Comparison of ENCODE assay signal across 22 cellular contexts in the genomic region with DNA sequence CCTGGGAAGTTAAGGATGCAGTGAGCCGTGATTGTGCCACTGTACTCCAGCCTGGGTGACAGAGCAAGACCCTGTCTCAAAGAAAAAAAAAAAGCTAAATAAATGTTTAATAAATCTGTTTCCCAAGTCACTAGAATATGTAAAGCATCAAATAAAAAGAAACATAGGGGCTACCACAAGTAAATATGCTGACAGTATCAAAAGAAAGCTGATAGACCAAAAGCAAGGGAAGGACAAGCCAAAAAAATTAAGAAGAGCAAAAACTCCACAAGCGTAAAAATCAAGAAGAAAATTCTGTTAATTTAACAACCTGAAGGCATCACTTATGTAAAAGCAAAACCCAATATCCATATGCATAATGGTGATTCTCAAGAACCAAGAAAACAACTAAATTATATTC. TPM values are rescaled to one million over a fixed set of nuclear protein-coding genes. Genes with fewer than 3 reads are reported as not detected.
DNase-seq lines count a peak whose midpoint lies in the region; ATAC-seq, FAIRE-seq and TF ChIP-seq lines count a peak whose summit lies in the region.
"Had no signal": no experiment of that assay in that cellular context is flagged by ENCODE, and none has a peak within 500 bp of the region (broad histone marks: within the 10 kb centered on the region; RNA-seq: fewer than 3 reads in every experiment).

No MANE protein-coding gene starts in this region.

- DNase-seq in HepG2 (ENCODE audit: low spot score) (no peak), right lobe of liver (no peak), K562 (ENCODE audit: extremely low read depth in 1 of 4, low spot score in 3 of 4) (no peak), psoas muscle (no peak), tibial nerve (ENCODE audit: low spot score in 2 of 2) (no peak)
- DNase-seq: ACHN; BE2C; C1 segment of cervical spinal cord; CD4-positive, alpha-beta memory T cell; CD4-positive, CD25-positive, alpha-beta regulatory T cell; CD8-positive, alpha-beta memory T cell; COR-L47; DMS79 treated with DMSO at 0.1 percent for 48 hours; GF-D8 had no signal

- no peak for TF ChIP-seq RAD21 in HepG2 (CRISPR knock-in tag; IDR thresholded peaks at IDR 0.05)
- no peak for TF ChIP-seq RAD21 in K562 (CRISPR knock-in tag; conservative IDR thresholded peaks at IDR 0.05 in 1 of 2, IDR thresholded peaks at IDR 0.05 in 1 of 2)

- TF ChIP-seq CTCF in HepG2 (CRISPR knock-in tag; IDR thresholded peaks at IDR 0.05) (no peak), right lobe of liver (IDR thresholded peaks at IDR 0.05) (no peak), K562 (IDR thresholded peaks at IDR 0.05 in 2 of 3, conservative IDR thresholded peaks at IDR 0.05 in 1 of 3; ENCODE audit: insufficient read depth in 2 of 3, low read depth in 1 of 3, low read length in 3 of 3) (no peak), psoas muscle (IDR thresholded peaks at IDR 0.05) (no peak), tibial nerve (IDR thresholded peaks at IDR 0.05) (no peak)

- no peaks in the 10 kb centered on the region for H3K9me1 ChIP-seq in K562 (ENCODE audit: control insufficient read depth, insufficient read depth, low read length)

- 97% methylated on average over 2 of the region's 2 CpGs for WGBS in HepG2 (ENCODE audit: low lambda C conversion rate)
- WGBS in right lobe of liver (ENCODE audit: insufficient coverage, low coverage, low lambda C conversion rate, missing lambda C conversion rate): 92% methylated on average over 2 of the region's 2 CpGs
- 100% methylated on average over 1 of the region's 2 CpGs for WGBS in K562 (ENCODE audit: insufficient coverage, low coverage, missing lambda C conversion rate)
- WGBS in psoas muscle, 3 donors: 74 to 94% (median 81%) methylated on average over 2 of the region's 2 CpGs
- 94 to 95% methylated on average over 2 of the region's 2 CpGs for WGBS in tibial nerve, 2 donors

- intact Hi-C loops in HepG2 (cut with micrococcal nuclease; ENCODE audit: unreplicated experiment): no loop called here
- intact Hi-C loops in right lobe of liver (cut with DNase I): no loop called here
- intact Hi-C loops in K562 (cut with micrococcal nuclease): no loop called here
- intact Hi-C loops in psoas muscle (cut with DNase I): no loop called here

- no peaks in the 10 kb centered on the region; the same call in 1 of the 2 replicates for H4K20me1 ChIP-seq in HepG2 (ENCODE audit: insufficient read depth, low read length)
- H4K20me1 ChIP-seq in K562 (replicated peaks; ENCODE audit: control insufficient read depth, insufficient read depth, low read length): peaks cover 18% of the 10 kb centered on the region; the same call in 1 of the 2 replicates

- TF ChIP-seq POLR2A in HepG2 (IDR thresholded peaks at IDR 0.05; ENCODE audit: insufficient read depth in 1 of 2, low read depth in 2 of 2, low read length in 2 of 2) (no peak), right lobe of liver (IDR thresholded peaks at IDR 0.05) (no peak), K562 (conservative IDR thresholded peaks at IDR 0.05) (no peak), tibial nerve (IDR thresholded peaks at IDR 0.05) (no peak)

- no peak overlapping the region for H3K4me3 ChIP-seq in HepG2 (replicated peaks in 1 of 3; ENCODE audit: insufficient read depth in 1 of 3, low read depth in 2 of 3, low read length in 3 of 3)
- no peak overlapping the region for H3K4me3 ChIP-seq in right lobe of liver
- H3K4me3 ChIP-seq in K562: no peak overlapping the region
- H3K4me3 ChIP-seq in psoas muscle: no peak overlapping the region
- H3K4me3 ChIP-seq in tibial nerve: no peak overlapping the region
- H3K4me3 ChIP-seq: A549, BLaER1 had no signal

- H2AFZ ChIP-seq in HepG2 (ENCODE audit: low read length) (no peak overlapping the region), K562 (ENCODE audit: low read depth, low read length) (no peak overlapping the region)

- CTCF ChIA-PET in HepG2 (lab: Yijun Ruan, JAX; ENCODE audit: low intra/inter-chr PET ratio, low total read pairs): no interaction called here
- CTCF ChIA-PET in K562 (lab: Yijun Ruan, JAX; ENCODE audit: low intra/inter-chr PET ratio): no interaction called here

- H3K4me1 ChIP-seq in HepG2 (ENCODE audit: insufficient read depth, low read length): peaks cover 81% of the 10 kb centered on the region
- H3K4me1 ChIP-seq in right lobe of liver: peaks cover 0 to 5% (median 2%) of the 10 kb centered on the region in 4 donors
- peaks cover 0 to 10% of the 10 kb centered on the region in 2 experiments; a peak in 3 of 5 replicates for H3K4me1 ChIP-seq in K562 (replicated peaks in 1 of 2; ENCODE audit: control insufficient read depth in 2 of 2, insufficient read depth in 2 of 2, low read length in 2 of 2)
- H3K4me1 ChIP-seq in psoas muscle: peaks cover 80% of the 10 kb centered on the region
- peaks cover 0 to 38% (median 0%) of the 10 kb centered on the region in 4 donors for H3K4me1 ChIP-seq in tibial nerve
- H3K4me1 ChIP-seq: BE2C, BLaER1 had no signal

- TF ChIP-seq EP300 in HepG2 (IDR thresholded peaks at IDR 0.05; ENCODE audit: low read depth in 2 of 2, low read length in 2 of 2) (no peak), HepG2 (CRISPR knock-in tag; IDR thresholded peaks at IDR 0.05; ENCODE audit: borderline replicate concordance) (no peak), K562 (IDR thresholded peaks at IDR 0.05; ENCODE audit: low read length) (no peak), tibial nerve (IDR thresholded peaks at IDR 0.05) (no peak)

- ATAC-seq in HepG2 (no peak), right lobe of liver (no peak), K562 (no peak), psoas muscle (no peak)
- no peak for ATAC-seq in activated CD4-positive, CD25-positive, alpha-beta regulatory T cell treated with anti-CD3 and anti-CD28 coated beads, Interleukin-2, amount 50 U/mL, for 24 hours
- ATAC-seq: A549 had no signal

- H3K4me2 ChIP-seq in HepG2 (ENCODE audit: low read depth, low read length): no peak overlapping the region
- no peak overlapping the region for H3K4me2 ChIP-seq in K562 (ENCODE audit: insufficient read depth, low read length)
- H3K4me2 ChIP-seq: A549, BLaER1 had no signal

- H3K27me3 ChIP-seq in HepG2 (ENCODE audit: control insufficient read depth in 1 of 2, insufficient read depth in 2 of 2, low read length in 2 of 2): no peaks in the 10 kb centered on the region
- H3K27me3 ChIP-seq in right lobe of liver: no peaks in the 10 kb centered on the region
- no peaks in the 10 kb centered on the region for H3K27me3 ChIP-seq in K562 (ENCODE audit: control insufficient read depth in 2 of 2, insufficient read depth in 2 of 2, low read length in 2 of 2)
- H3K27me3 ChIP-seq in psoas muscle (ENCODE audit: insufficient read depth in 3 of 3, low read length in 2 of 3): no peaks in the 10 kb centered on the region
- no peaks in the 10 kb centered on the region for H3K27me3 ChIP-seq in tibial nerve
- H3K27me3 ChIP-seq: BE2C, BLaER1 had no signal

- H3K9me3 ChIP-seq in HepG2 (ENCODE audit: low read length) (no peaks in the 10 kb centered on the region), right lobe of liver (no peaks in the 10 kb centered on the region), K562 (replicated peaks; ENCODE audit: control insufficient read depth, insufficient read depth, low read depth, low read length) (no peaks in the 10 kb centered on the region), psoas muscle (no peaks in the 10 kb centered on the region), tibial nerve (no peaks in the 10 kb centered on the region)
- H3K9me3 ChIP-seq: A549, BE2C had no signal

- H3K36me3 ChIP-seq in HepG2 (replicated peaks in 1 of 2; ENCODE audit: control insufficient read depth in 1 of 2, insufficient read depth in 2 of 2, low read length in 2 of 2) (no peaks in the 10 kb centered on the region), right lobe of liver (no peaks in the 10 kb centered on the region), K562 (ENCODE audit: control insufficient read depth, insufficient read depth, low read length) (no peaks in the 10 kb centered on the region; the same call in 2 of the 3 replicates), psoas muscle (ENCODE audit: insufficient read depth in 1 of 2, low read depth in 1 of 2) (no peaks in the 10 kb centered on the region), tibial nerve (no peaks in the 10 kb centered on the region)
- H3K36me3 ChIP-seq: BE2C had no signal

- H3K79me2 ChIP-seq in HepG2 (ENCODE audit: insufficient read depth, low read length) (peaks cover 93% of the 10 kb centered on the region), K562 (ENCODE audit: control insufficient read depth, insufficient read depth, low read length) (peaks cover 91% of the 10 kb centered on the region)

- POLR2A ChIA-PET in HepG2 (lab: Yijun Ruan, JAX): interaction anchor here (1.0 kb wide), 1 partner anchor 10 kb away, joined by 3 read pairs; the partner anchor contains the start of gene KPNA3
- POLR2A ChIA-PET in K562 (lab: Yijun Ruan, JAX): interaction anchor here (0.6 kb wide), 2 partner anchors 92 to 194 kb away, joined by 3 to 4 read pairs; partner anchors contain the start of gene EBPL

- no peak overlapping the region for H3K9ac ChIP-seq in HepG2 (ENCODE audit: insufficient read depth, low read depth, low read length)
- no peak overlapping the region for H3K9ac ChIP-seq in K562 (ENCODE audit: insufficient read depth in 1 of 2, low read depth in 2 of 2, low read length in 2 of 2)
- H3K9ac ChIP-seq: BLaER1 had no signal

- H3K27ac ChIP-seq in HepG2 (ENCODE audit: extremely low read length, insufficient read depth, low read length): no peak overlapping the region
- H3K27ac ChIP-seq in right lobe of liver: no peak overlapping the region
- no peak overlapping the region for H3K27ac ChIP-seq in K562 (ENCODE audit: extremely low read depth, low read depth, low read length)
- peak overlapping the region; percentile 76 for H3K27ac ChIP-seq in psoas muscle
- H3K27ac ChIP-seq in tibial nerve: no peak overlapping the region
- H3K27ac ChIP-seq: 22Rv1, A549, BLaER1 had no signal

- in situ Hi-C loops in HepG2 (cut with HindIII; ENCODE audit: extremely low pct_ligation_motif_present, low pct_unique_long_range_greater_than_20kb): no loop called here
- in situ Hi-C loops in K562 (cut with MboI): no loop called here

- FAIRE-seq in HepG2 (lab: Jason Lieb, UNC) (no peak), K562 (lab: Jason Lieb, UNC) (no peak)
- FAIRE-seq: A549, D721Med, G401.6, GM12891, GM19239 had no signal

- BruUV-seq in HepG2 (replicated peaks; lab: Mats Ljungman, UMichigan): no TSS peak
- BruUV-seq in K562 (replicated peaks; lab: Mats Ljungman, UMichigan): no TSS peak

RNA-seq across cellular contexts. Expression of gene KPNA3, which starts 9.7 kb away (rescaled TPM):
- total RNA-seq in HepG2 (2016; rRNA removed; fragmentation: Illumina TruSeq; extraction: Trizol): 28.9 and 69.8 TPM in 2 replicates
- 6.4 and 7.8 TPM in 2 replicates for total RNA-seq in HepG2 (2016; cell fraction: cytosol; rRNA removed; fragmentation: Illumina TruSeq; extraction: Trizol; ENCODE audit: low read depth)
- 30.1 and 67.5 TPM in 2 replicates for total RNA-seq in HepG2 (2016; cell fraction: insoluble cytoplasmic fraction; rRNA removed; fragmentation: Illumina TruSeq; extraction: Trizol)
- 28.5 and 33.3 TPM in 2 replicates for total RNA-seq in HepG2 (2016; cell fraction: membrane; rRNA removed; fragmentation: Illumina TruSeq; extraction: Trizol)
- 32.9 and 33.0 TPM in 2 replicates for total RNA-seq in HepG2 (2016; cell fraction: nucleus; rRNA removed; fragmentation: Illumina TruSeq; extraction: Trizol)
- 9.9 and 13.0 TPM in 2 replicates for polyA plus RNA-seq in HepG2 (2011; rRNA removed)
- polyA plus RNA-seq in HepG2 (2011; cell fraction: cytosol; rRNA removed): 7.2 and 11.6 TPM in 2 replicates
- polyA plus RNA-seq in HepG2 (2011; cell fraction: nucleus; rRNA removed): 3.6 and 4.5 TPM in 2 replicates
- polyA plus RNA-seq in HepG2 (2012): 16.8 and 18.2 TPM in 2 replicates
- polyA plus RNA-seq in HepG2 (2016; cell fraction: cytosol; fragmentation: Illumina TruSeq; extraction: Trizol; ENCODE audit: low read depth): 5.0 and 5.1 TPM in 2 replicates
- 71.3 and 73.5 TPM in 2 replicates for polyA plus RNA-seq in HepG2 (2016; cell fraction: insoluble cytoplasmic fraction; fragmentation: Illumina TruSeq; extraction: Trizol; ENCODE audit: low read depth)
- 15.6 and 19.0 TPM in 2 replicates for polyA plus RNA-seq in HepG2 (2016; cell fraction: membrane; fragmentation: Illumina TruSeq; extraction: Trizol; ENCODE audit: low read depth)
- 33.5 and 33.9 TPM in 2 replicates for polyA plus RNA-seq in HepG2 (2016; cell fraction: nucleus; fragmentation: Illumina TruSeq; extraction: Trizol; ENCODE audit: insufficient read depth, low read depth)
- polyA minus RNA-seq in HepG2 (2011; rRNA and poly(A)+ RNA removed; ENCODE audit: low replicate concordance): 13.6 and 15.0 TPM in 2 replicates
- 17.8 and 20.1 TPM in 2 replicates for polyA minus RNA-seq in HepG2 (2011; cell fraction: cytosol; rRNA and poly(A)+ RNA removed)
- 15.7 and 18.9 TPM in 2 replicates for polyA minus RNA-seq in HepG2 (2011; cell fraction: nucleus; rRNA and poly(A)+ RNA removed)
- 10 to 100 TPM; 16.3 to 27.2 (median 19.5) TPM for total RNA-seq in right lobe of liver
- 3.7 and 11.6 TPM in 2 replicates for total RNA-seq in K562 (2011; cell fraction: chromatin; rRNA removed; ENCODE audit: low replicate concordance)
- 2.7 and 3.4 TPM in 2 replicates for total RNA-seq in K562 (2011; cell fraction: nucleolus; rRNA removed)
- 5.7 and 8.9 TPM in 2 replicates for total RNA-seq in K562 (2011; cell fraction: nucleoplasm; rRNA removed)
- 8.5 and 8.9 TPM in 2 replicates for total RNA-seq in K562 (2014; rRNA removed)
- total RNA-seq in K562 (2014; rRNA removed; fragmentation: Illumina TruSeq; extraction: Trizol): 17.8 and 19.9 TPM in 2 replicates
- total RNA-seq in K562 (2015; rRNA removed; fragmentation: Illumina TruSeq; extraction: Trizol): 15.7 and 15.8 TPM in 2 replicates
- 19.9 and 21.3 TPM in 2 replicates for total RNA-seq in K562 (2021)
- polyA plus RNA-seq in K562 (2011; rRNA removed): 10.0 and 17.9 TPM in 2 replicates
- polyA plus RNA-seq in K562 (2011; cell fraction: cytosol; rRNA removed): 6.1 and 10.0 TPM in 2 replicates
- polyA plus RNA-seq in K562 (2011; cell fraction: nucleus; rRNA removed): 4.4 and 6.8 TPM in 2 replicates
- polyA plus RNA-seq in K562 (2012): 12.5 and 16.2 TPM in 2 replicates
- 19.7 and 23.4 TPM in 2 replicates for polyA plus RNA-seq in K562 (2014; fragmentation: Illumina TruSeq; extraction: Trizol)
- polyA plus RNA-seq in K562 (2014; fragmentation: Nextera tagmentation; extraction: Ambion mirVana): 10 to 100 TPM in 1 of 2 experiments, 1 to 10 TPM in 1; 10.0 to 11.0 TPM
- 10.7 and 10.8 TPM in 2 replicates for polyA plus RNA-seq in K562 (2014; rRNA removed)
- 22.3 and 24.5 TPM in 2 replicates for polyA minus RNA-seq in K562 (2011; rRNA and poly(A)+ RNA removed)
- 10.8 and 14.4 TPM in 2 replicates for polyA minus RNA-seq in K562 (2011; cell fraction: cytosol; rRNA and poly(A)+ RNA removed)
- polyA minus RNA-seq in K562 (2011; cell fraction: nucleus; rRNA and poly(A)+ RNA removed): 2.6 and 5.4 TPM in 2 replicates
- 100 to 1,000 TPM; 127 to 157 (median 147) TPM for total RNA-seq in psoas muscle
- polyA plus RNA-seq in psoas muscle: 100 to 1,000 TPM in 1 of 3 donors, 10 to 100 TPM in 2; 32.3 to 114 (median 69.5) TPM
- total RNA-seq in tibial nerve: 10 to 100 TPM; 19.8 to 29.9 (median 23.2) TPM

Comparison
In these comparisons a context has a peak if more than half of its experiments do, and no peak if none do; other contexts are left out.
1. Of the 241 proteins assayed by ChIP-seq in both HepG2 and K562: peak only in HepG2: MAFK; only in K562: none; in both: none; in neither: 240.